In the genomic region with DNA sequence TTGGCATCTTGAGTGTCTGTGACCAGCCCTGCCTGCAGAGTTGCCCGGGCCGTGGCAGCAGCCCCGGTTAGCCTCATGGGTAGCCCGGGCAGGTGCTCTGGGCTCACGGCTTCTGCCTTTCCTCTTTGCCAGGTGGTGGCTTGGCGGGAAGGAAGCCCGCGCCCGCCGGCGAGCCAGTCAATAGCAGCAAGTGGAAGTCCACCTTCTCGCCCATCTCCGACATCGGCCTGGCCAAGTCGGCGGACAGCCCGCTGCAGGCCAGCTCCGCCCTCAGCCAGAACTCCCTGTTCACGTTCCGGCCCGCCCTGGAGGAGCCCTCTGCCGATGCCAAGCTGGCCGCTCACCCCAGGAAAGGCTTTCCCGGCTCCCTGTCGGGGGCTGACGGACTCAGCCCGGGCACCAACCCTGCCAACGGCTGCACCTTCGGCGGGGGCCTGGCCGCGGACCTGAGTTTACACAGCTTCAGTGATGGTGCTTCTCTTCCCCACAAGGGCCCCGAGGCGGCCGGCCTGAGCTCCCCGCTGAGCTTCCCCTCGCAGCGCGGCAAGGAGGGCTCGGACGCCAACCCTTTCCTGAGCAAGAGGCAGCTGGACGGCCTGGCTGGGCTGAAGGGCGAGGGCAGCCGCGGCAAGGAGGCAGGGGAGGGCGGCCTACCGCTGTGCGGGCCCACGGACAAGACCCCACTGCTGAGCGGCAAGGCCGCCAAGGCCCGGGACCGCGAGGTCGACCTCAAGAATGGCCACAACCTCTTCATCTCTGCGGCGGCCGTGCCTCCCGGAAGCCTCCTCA, we compare ENCODE assay signal across 16 cellular contexts. TPM values are rescaled to one million over a fixed set of nuclear protein-coding genes. Genes with fewer than 3 reads are reported as not detected.
"Had no signal": no experiment of that assay in that cellular context is flagged by ENCODE, and none has a peak within 500 bp of the region (broad histone marks: within the 10 kb centered on the region; RNA-seq: fewer than 3 reads in every experiment).

No MANE protein-coding gene starts in this region.

- H3K9me3 Mint-ChIP-seq: activated CD4-positive, alpha-beta T cell treated with anti-CD3 and anti-CD28 coated beads, Interleukin-2, amount 10 ng/mL, durations not matched to agents 7 days and 5 days; mesothelial cell of epicardium; natural killer cell treated with Interleukin-12 subunit alpha and Interleukin-12 subunit beta and Interleukin-15 and Interleukin-18, amount 100 ng/mL, for 72 hours had no signal

- H3K27ac ChIP-seq: cardiac muscle cell, parathyroid adenoma, sigmoid colon, upper lobe of right lung had no signal

- H2AFZ ChIP-seq: parathyroid adenoma had no signal

- H3K4me1 ChIP-seq: parathyroid adenoma, upper lobe of right lung had no signal

- H3K9me3 ChIP-seq: sigmoid colon, upper lobe of right lung had no signal

- H3K4me1 Mint-ChIP-seq: mesothelial cell of epicardium had no signal

- ATAC-seq: natural killer cell treated with Interleukin-12 subunit alpha and Interleukin-12 subunit beta and Interleukin-15 and Interleukin-18, amount 100 ng/mL, for 72 hours; upper lobe of right lung had no signal

- H3K4me3 Mint-ChIP-seq: activated CD4-positive, alpha-beta T cell treated with anti-CD3 and anti-CD28 coated beads, Interleukin-2, amount 10 ng/mL, durations not matched to agents 7 days and 5 days; activated naive CD8-positive, alpha-beta T cell; mesothelial cell of epicardium; natural killer cell treated with Interleukin-12 subunit alpha and Interleukin-12 subunit beta and Interleukin-15 and Interleukin-18, amount 100 ng/mL, for 72 hours had no signal

- H3K36me3 Mint-ChIP-seq: activated naive CD8-positive, alpha-beta T cell had no signal

- H3K27me3 ChIP-seq: cardiac muscle cell, sigmoid colon, upper lobe of right lung had no signal

- H3K79me2 ChIP-seq: parathyroid adenoma had no signal

- H3K27ac Mint-ChIP-seq: activated CD4-positive, alpha-beta T cell treated with anti-CD3 and anti-CD28 coated beads, Interleukin-2, amount 10 ng/mL, durations not matched to agents 7 days and 5 days; activated naive CD8-positive, alpha-beta T cell; mesothelial cell of epicardium; natural killer cell treated with Interleukin-12 subunit alpha and Interleukin-12 subunit beta and Interleukin-15 and Interleukin-18, amount 100 ng/mL, for 72 hours had no signal

- H3K4me3 ChIP-seq: cardiac muscle cell, lung, sigmoid colon, upper lobe of right lung had no signal

- H3K27me3 Mint-ChIP-seq: activated CD4-positive, alpha-beta T cell treated with anti-CD3 and anti-CD28 coated beads, Interleukin-2, amount 10 ng/mL, durations not matched to agents 7 days and 5 days; activated naive CD8-positive, alpha-beta T cell; natural killer cell treated with Interleukin-12 subunit alpha and Interleukin-12 subunit beta and Interleukin-15 and Interleukin-18, amount 100 ng/mL, for 72 hours had no signal

- DNase-seq: activated CD4-positive, alpha-beta T cell treated with anti-CD3 and anti-CD28 coated beads, Interleukin-2, amount 10 ng/mL, durations not matched to agents 7 days and 5 days; activated CD4-positive, CD25-positive, alpha-beta regulatory T cell; amygdala; erythroblast; foreskin melanocyte; sigmoid colon; stimulated activated CD4-positive, alpha-beta T cell treated with anti-CD3 and anti-CD28 coated beads, Interleukin-4, amount 100 ng/mL, for 24 hours; stimulated activated naive CD4-positive, alpha-beta T cell; upper lobe of right lung had no signal

- H3K9ac ChIP-seq: parathyroid adenoma had no signal

RNA-seq across cellular contexts. Expression of a gene that starts 30.0 kb away (rescaled TPM):
- polyA plus RNA-seq: keratinocyte had no signal

RNA-seq across cellular contexts. Expression of a gene that starts 55.7 kb away (rescaled TPM):
- total RNA-seq: mesothelial cell of epicardium had no signal
- polyA plus RNA-seq: keratinocyte had no signal
